Comparison of ENCODE assay signal across 1 cellular context in genomic region chr17:18258356-18259038, GRCh38.
TF ChIP-seq lines count a peak whose summit lies in the region.

Gene FLII, minus strand, starts transcription at chr17:18258738. Its CDS starts 48 bp downstream, at chr17:18258690.

TF ChIP-seq in GM12878, 131 proteins besides CTCF, POLR2A, EP300 and RAD21 (continued from another document):
- TF ChIP-seq SIN3A (IDR thresholded peaks at IDR 0.05; ENCODE audit: low read depth, low read length) (0 out of 2 replicates have a peak, but pooled peaks have one; percentile 5), SREBF2 (IDR thresholded peaks at IDR 0.05; ENCODE audit: low read length) (no peak), SP1 (IDR thresholded peaks at IDR 0.05; ENCODE audit: low read depth, low read length) (peak; percentile 8), IKZF2 (IDR thresholded peaks at IDR 0.05) (no peak), POU2F2 (IDR thresholded peaks at IDR 0.05; ENCODE audit: borderline replicate concordance, low read depth, low read length) (0 out of 3 replicates have a peak, but pooled peaks have one; percentile 0), ZNF592 (IDR thresholded peaks at IDR 0.05) (peak; percentile 29; the same call in 1 of the 2 replicates), HDGF (IDR thresholded peaks at IDR 0.05) (0 out of 2 replicates have a peak, but pooled peaks have one; percentile 19), RB1 (IDR thresholded peaks at IDR 0.05; ENCODE audit: borderline replicate concordance) (peak; percentile 82; the same call in 1 of the 2 replicates), KLF5 (IDR thresholded peaks at IDR 0.05; ENCODE audit: partially characterized antibody) (peak; percentile 57), JUNB (IDR thresholded peaks at IDR 0.05) (no peak), STAT1 (conservative IDR thresholded peaks at IDR 0.05) (0 out of 2 replicates have a peak, but pooled peaks have one; percentile 20), EGR1 (IDR thresholded peaks at IDR 0.05; ENCODE audit: borderline replicate concordance in 1 of 2, low read depth in 2 of 2, low read length in 2 of 2) (peak in 1 of 2 experiments; percentile 18; a peak in 1 of 3 replicates), EZH2 (IDR thresholded peaks at IDR 0.05; ENCODE audit: borderline replicate concordance, control insufficient read depth, low read depth, low read length) (no peak), ESRRA (IDR thresholded peaks at IDR 0.05; ENCODE audit: low read length) (no peak), BHLHE40 (IDR thresholded peaks at IDR 0.05; ENCODE audit: borderline replicate concordance in 1 of 2, low read depth in 2 of 2, low read length in 1 of 2) (peak; percentile 34 to 76; a peak in 3 of 4 replicates), IKZF1 (conservative IDR thresholded peaks at IDR 0.05) (peak; percentile 78), YY1 (IDR thresholded peaks at IDR 0.05; ENCODE audit: low read depth, low read length) (peak; percentile 66), ZSCAN29 (IDR thresholded peaks at IDR 0.05) (peak; percentile 69; the same call in 1 of the 2 replicates), SMARCA5 (IDR thresholded peaks at IDR 0.05) (peak; percentile 75), BACH1 (IDR thresholded peaks at IDR 0.05; ENCODE audit: borderline replicate concordance) (peak; percentile 78), GATAD2B (conservative IDR thresholded peaks at IDR 0.05; ENCODE audit: low read depth) (peak; percentile 96)
